ENCODE assay signal across 16 cellular contexts in the genomic region with DNA sequence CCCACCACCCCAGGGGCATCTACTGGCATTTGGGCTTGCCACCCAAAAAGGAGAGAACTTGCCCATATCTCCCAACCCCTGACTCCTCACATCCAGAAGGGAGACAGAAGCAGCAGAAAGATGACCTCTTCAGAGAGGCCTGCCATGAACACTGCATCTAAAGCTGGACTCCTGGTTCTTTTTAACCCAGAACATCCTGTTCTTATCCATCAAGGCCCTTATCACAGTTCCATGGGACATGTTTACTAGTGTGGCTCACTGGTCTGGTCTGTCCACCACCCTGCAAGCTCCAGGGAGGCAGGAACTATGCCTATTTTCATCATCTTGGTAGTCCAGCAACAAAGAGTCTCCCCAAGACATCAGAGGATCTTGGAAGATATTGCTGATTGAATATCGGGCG.
DNase-seq lines count a peak whose midpoint lies in the region; ATAC-seq and TF ChIP-seq lines count a peak whose summit lies in the region.
"Had no signal": no experiment of that assay in that cellular context is flagged by ENCODE, and none has a peak within 500 bp of the region (broad histone marks: within the 10 kb centered on the region; RNA-seq: fewer than 3 reads in every experiment).

No MANE protein-coding gene starts in this region.

- no peak overlapping the region for H3K4ac ChIP-seq in mesenchymal stem cell (ENCODE audit: low read depth in 1 of 2, low read length in 2 of 2)

- in situ Hi-C loops in transverse colon (cut with MboI; ENCODE audit: low pct_ligation_motif_present in 1 of 4, low pct_unique_long_range_greater_than_20kb in 1 of 4, low sequenced_read_pairs in 3 of 4) = no loop called here

- no peak overlapping the region for H3K9ac ChIP-seq in mesenchymal stem cell (ENCODE audit: low read length)

- WGBS in psoas muscle, 3 donors = 50 to 78% (median 77%) methylated on average over 2 of the region's 2 CpGs
- WGBS in transverse colon (ENCODE audit: low coverage in 1 of 2), 2 donors = 98 to 100% methylated on average over 2 of the region's 2 CpGs
- WGBS in testis, 2 donors = 91 to 98% methylated on average over 2 of the region's 2 CpGs
- WGBS in mesenchymal stem cell = 95% methylated on average over 2 of the region's 2 CpGs

- peaks cover 49% of the 10 kb centered on the region for H3K36me3 Mint-ChIP-seq in endothelial cell (ENCODE audit: low read depth, unreplicated experiment)
- H3K36me3 Mint-ChIP-seq: CD8-positive, alpha-beta T cell had no signal

- H4K8ac ChIP-seq in mesenchymal stem cell (ENCODE audit: low read length) = no peak overlapping the region

- H2BK12ac ChIP-seq in mesenchymal stem cell (ENCODE audit: low read length in 2 of 2) = no peak overlapping the region

- no peak overlapping the region for H2BK5ac ChIP-seq in mesenchymal stem cell (ENCODE audit: low read depth, low read length, poor library complexity, severe bottlenecking)

- no peak overlapping the region for H2AFZ ChIP-seq in mesenchymal stem cell (ENCODE audit: low read depth, low read length)
- H2AFZ ChIP-seq: GM23338 had no signal

- no peak overlapping the region for H3K4me3 ChIP-seq in ascending aorta
- H3K4me3 ChIP-seq in psoas muscle = no peak overlapping the region
- no peak overlapping the region for H3K4me3 ChIP-seq in transverse colon
- no peak overlapping the region for H3K4me3 ChIP-seq in testis
- no peak overlapping the region for H3K4me3 ChIP-seq in mesenchymal stem cell (ENCODE audit: insufficient read depth in 1 of 2, low read depth in 1 of 2, low read length in 2 of 2)
- H3K4me3 ChIP-seq: GM23338 had no signal

- H3K9me3 ChIP-seq in ascending aorta (no peaks in the 10 kb centered on the region), psoas muscle (no peaks in the 10 kb centered on the region), transverse colon (no peaks in the 10 kb centered on the region), testis (no peaks in the 10 kb centered on the region), mesenchymal stem cell (ENCODE audit: control insufficient read depth, low read length) (no peaks in the 10 kb centered on the region)
- H3K9me3 ChIP-seq: BE2C had no signal

- peak overlapping the region; percentile 11 for H3K4me3 Mint-ChIP-seq in endothelial cell (ENCODE audit: unreplicated experiment)
- H3K4me3 Mint-ChIP-seq: CD8-positive, alpha-beta T cell; GM23338 had no signal

- H2BK15ac ChIP-seq in mesenchymal stem cell (ENCODE audit: low read depth, poor library complexity, severe bottlenecking) = no peak overlapping the region

- H3K36me3 ChIP-seq in ascending aorta (peaks cover 67 to 75% of the 10 kb centered on the region in 2 donors), psoas muscle (ENCODE audit: insufficient read depth in 1 of 2, low read depth in 1 of 2) (peaks cover 3 to 69% of the 10 kb centered on the region in 2 donors), transverse colon (no peaks in the 10 kb centered on the region), testis (ENCODE audit: low read depth, missing control alignments) (no peaks in the 10 kb centered on the region), mesenchymal stem cell (ENCODE audit: control insufficient read depth in 1 of 2, insufficient read depth in 2 of 2, low read depth in 1 of 2, low read length in 2 of 2) (no peaks in the 10 kb centered on the region)
- H3K36me3 ChIP-seq: BE2C had no signal

- H3K4me1 Mint-ChIP-seq in endothelial cell (ENCODE audit: unreplicated experiment) = peaks cover 13% of the 10 kb centered on the region

- H3K27ac ChIP-seq in ascending aorta (peak overlapping the region; percentile 89 to 95), psoas muscle (peak overlapping the region; percentile 90), transverse colon (peak overlapping the region; percentile 72 to 86 (median 77)), testis (peak overlapping the region in 1 of 2 donors; percentile 14), mesenchymal stem cell (ENCODE audit: low read length, poor library complexity, severe bottlenecking) (no peak overlapping the region)

- intact Hi-C loops in ascending aorta (cut with DNase I) (no loop called here), psoas muscle (cut with DNase I) (no loop called here), transverse colon (cut with DNase I; ENCODE audit: low total_unique reads) (no loop called here), testis (cut with DNase I; ENCODE audit: low total_unique reads) (no loop called here)

- H3K18ac ChIP-seq in mesenchymal stem cell (ENCODE audit: low read depth in 1 of 2, low read length in 2 of 2) = no peak overlapping the region

- H3K79me1 ChIP-seq in mesenchymal stem cell (replicated peaks; ENCODE audit: low read length, poor library complexity, severe bottlenecking) = no peaks in the 10 kb centered on the region

- H3K23ac ChIP-seq in mesenchymal stem cell (ENCODE audit: low read length in 2 of 2) = no peak overlapping the region

- no peaks in the 10 kb centered on the region for H3K9me3 Mint-ChIP-seq in endothelial cell (ENCODE audit: unreplicated experiment)
- H3K9me3 Mint-ChIP-seq: CD8-positive, alpha-beta T cell; GM23338 had no signal

- H4K91ac ChIP-seq in mesenchymal stem cell (ENCODE audit: low read length) = no peak overlapping the region

- H2AK5ac ChIP-seq in mesenchymal stem cell (ENCODE audit: low read length, severe bottlenecking) = no peak overlapping the region

- H3K27me3 ChIP-seq in ascending aorta (no peaks in the 10 kb centered on the region), psoas muscle (ENCODE audit: insufficient read depth in 3 of 3, low read length in 2 of 3) (no peaks in the 10 kb centered on the region), transverse colon (no peaks in the 10 kb centered on the region), testis (no peaks in the 10 kb centered on the region), mesenchymal stem cell (ENCODE audit: control insufficient read depth in 1 of 2, insufficient read depth in 1 of 2, low read length in 2 of 2) (peaks cover 0 to 8% of the 10 kb centered on the region in 2 experiments)
- H3K27me3 ChIP-seq: BE2C had no signal

- no peak for DNase-seq in ascending aorta (ENCODE audit: low spot score in 2 of 2)
- DNase-seq in endothelial cell (ENCODE audit: low spot score) = no peak
- no peak for DNase-seq in psoas muscle
- DNase-seq in transverse colon = no peak
- no peak for DNase-seq in D341Med (ENCODE audit: low spot score)
- DNase-seq in testis = no peak
- no peak for DNase-seq in mesenchymal stem cell
- DNase-seq: BE2C; CD8-positive, alpha-beta T cell; KBM-7; NCI-H1092; NCI-H1694 treated with DMSO at 0.1 percent for 48 hours; NCI-H82; SHP77 had no signal

- H2BK120ac ChIP-seq in mesenchymal stem cell (ENCODE audit: low read depth, low read length) = no peak overlapping the region

- H3K27me3 Mint-ChIP-seq in endothelial cell (ENCODE audit: unreplicated experiment) = peaks cover 7% of the 10 kb centered on the region

- TF ChIP-seq EP300 in transverse colon (IDR thresholded peaks at IDR 0.05; ENCODE audit: low read depth) = no peak

- ATAC-seq in psoas muscle = peak in 1 of 4 donors; percentile 26
- ATAC-seq: CD8-positive, alpha-beta T cell; GM23338; Panc1 had no signal

- no peak overlapping the region for H3K14ac ChIP-seq in mesenchymal stem cell (ENCODE audit: low read length in 2 of 2)

- H3K4me2 ChIP-seq in mesenchymal stem cell (ENCODE audit: low read length, poor library complexity, severe bottlenecking) = no peak overlapping the region
- H3K4me2 ChIP-seq: GM23338 had no signal

- no peak for TF ChIP-seq CTCF in ascending aorta (IDR thresholded peaks at IDR 0.05)
- TF ChIP-seq CTCF in endothelial cell (IDR thresholded peaks at IDR 0.05; ENCODE audit: unreplicated experiment) = no peak
- TF ChIP-seq CTCF in psoas muscle (IDR thresholded peaks at IDR 0.05) = no peak
- no peak for TF ChIP-seq CTCF in transverse colon (IDR thresholded peaks at IDR 0.05)
- no peak for TF ChIP-seq CTCF in testis (IDR thresholded peaks at IDR 0.05)

- TF ChIP-seq POLR2A in transverse colon (IDR thresholded peaks at IDR 0.05) (no peak), testis (IDR thresholded peaks at IDR 0.05) (no peak)

- H3K4me1 ChIP-seq in ascending aorta (peaks cover 32 to 53% of the 10 kb centered on the region in 2 donors), psoas muscle (peaks cover 55% of the 10 kb centered on the region), transverse colon (peaks cover 8 to 66% (median 51%) of the 10 kb centered on the region in 4 donors), testis (peaks cover 5% of the 10 kb centered on the region), mesenchymal stem cell (ENCODE audit: control insufficient read depth, insufficient read depth, low read depth, low read length) (no peaks in the 10 kb centered on the region)
- H3K4me1 ChIP-seq: BE2C had no signal

- H3K27ac Mint-ChIP-seq in endothelial cell (ENCODE audit: unreplicated experiment) = no peak overlapping the region
- H3K27ac Mint-ChIP-seq: CD8-positive, alpha-beta T cell; GM23338 had no signal
